Comparison of ENCODE assay signal across 18 cellular contexts in the genomic region with DNA sequence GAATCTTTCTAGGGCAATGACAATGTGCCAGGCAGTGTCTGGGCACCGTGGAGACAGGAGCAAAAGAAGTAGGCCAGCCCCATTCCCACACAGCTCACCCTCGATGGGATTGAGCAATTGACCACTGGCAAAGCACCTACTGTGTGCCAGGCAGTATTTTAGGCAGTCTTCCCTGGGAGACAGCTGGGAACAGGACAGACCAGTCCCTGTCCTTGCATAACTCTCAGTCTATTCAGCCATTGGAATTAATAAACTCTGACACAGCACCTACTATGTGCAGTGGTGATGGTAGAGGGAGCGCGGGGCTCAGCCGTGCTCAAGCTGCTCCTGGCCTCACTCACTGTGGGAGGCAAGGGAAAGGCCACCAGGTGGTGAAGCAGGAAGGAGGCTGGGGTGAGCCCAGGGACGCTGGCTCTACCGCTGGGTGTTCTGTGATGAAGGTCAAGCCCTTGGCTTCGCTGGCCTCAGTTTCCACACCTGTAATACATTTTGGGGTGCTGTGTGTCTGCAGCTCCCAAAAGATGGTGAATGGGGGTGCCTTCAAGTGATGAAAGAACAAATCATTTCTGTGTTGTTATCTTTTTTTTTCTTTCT.
"Had no signal": no experiment of that assay in that cellular context is flagged by ENCODE, and none has a peak within 500 bp of the region (broad histone marks: within the 10 kb centered on the region; RNA-seq: fewer than 3 reads in every experiment).

No MANE protein-coding gene starts in this region.

- ATAC-seq: foreskin keratinocyte; natural killer cell treated with Interleukin-12 subunit alpha and Interleukin-12 subunit beta and Interleukin-15 and Interleukin-18, amount 100 ng/mL, for 72 hours had no signal

- DNase-seq: cerebellar nuclear complex; dermis blood vessel endothelial cell; foreskin keratinocyte; hippocampal formation; left ventricle myocardium superior; mesenchymal stem cell; midbrain; psoas muscle; retina; small intestine; stimulated activated CD4-positive, alpha-beta T cell treated with anti-CD3 and anti-CD28 coated beads, Interleukin-12 subunit alpha, Interleukin-12 subunit beta, amount 100 ng/mL, for 4 hours; stimulated activated naive CD4-positive, alpha-beta T cell; stomach; substantia nigra; transverse colon had no signal

- H3K9me3 Mint-ChIP-seq: natural killer cell treated with Interleukin-12 subunit alpha and Interleukin-12 subunit beta and Interleukin-15 and Interleukin-18, amount 100 ng/mL, for 72 hours had no signal

- H3K27ac ChIP-seq: foreskin keratinocyte, psoas muscle, stomach, thoracic aorta, transverse colon had no signal

- H3K27ac Mint-ChIP-seq: natural killer cell treated with Interleukin-12 subunit alpha and Interleukin-12 subunit beta and Interleukin-15 and Interleukin-18, amount 100 ng/mL, for 72 hours had no signal

- H3K36me3 Mint-ChIP-seq: natural killer cell treated with Interleukin-12 subunit alpha and Interleukin-12 subunit beta and Interleukin-15 and Interleukin-18, amount 100 ng/mL, for 72 hours had no signal

- H3K9me3 ChIP-seq: psoas muscle, stomach, thoracic aorta, transverse colon had no signal

- H3K36me3 ChIP-seq: stomach, thoracic aorta, transverse colon had no signal

- H3K4me3 ChIP-seq: lung, psoas muscle, stomach, thoracic aorta, transverse colon had no signal

- H3K4me1 ChIP-seq: foreskin keratinocyte, stomach, transverse colon had no signal

- H3K4me3 Mint-ChIP-seq: natural killer cell treated with Interleukin-12 subunit alpha and Interleukin-12 subunit beta and Interleukin-15 and Interleukin-18, amount 100 ng/mL, for 72 hours had no signal

- H3K27me3 ChIP-seq: transverse colon had no signal
